In the genomic region with DNA sequence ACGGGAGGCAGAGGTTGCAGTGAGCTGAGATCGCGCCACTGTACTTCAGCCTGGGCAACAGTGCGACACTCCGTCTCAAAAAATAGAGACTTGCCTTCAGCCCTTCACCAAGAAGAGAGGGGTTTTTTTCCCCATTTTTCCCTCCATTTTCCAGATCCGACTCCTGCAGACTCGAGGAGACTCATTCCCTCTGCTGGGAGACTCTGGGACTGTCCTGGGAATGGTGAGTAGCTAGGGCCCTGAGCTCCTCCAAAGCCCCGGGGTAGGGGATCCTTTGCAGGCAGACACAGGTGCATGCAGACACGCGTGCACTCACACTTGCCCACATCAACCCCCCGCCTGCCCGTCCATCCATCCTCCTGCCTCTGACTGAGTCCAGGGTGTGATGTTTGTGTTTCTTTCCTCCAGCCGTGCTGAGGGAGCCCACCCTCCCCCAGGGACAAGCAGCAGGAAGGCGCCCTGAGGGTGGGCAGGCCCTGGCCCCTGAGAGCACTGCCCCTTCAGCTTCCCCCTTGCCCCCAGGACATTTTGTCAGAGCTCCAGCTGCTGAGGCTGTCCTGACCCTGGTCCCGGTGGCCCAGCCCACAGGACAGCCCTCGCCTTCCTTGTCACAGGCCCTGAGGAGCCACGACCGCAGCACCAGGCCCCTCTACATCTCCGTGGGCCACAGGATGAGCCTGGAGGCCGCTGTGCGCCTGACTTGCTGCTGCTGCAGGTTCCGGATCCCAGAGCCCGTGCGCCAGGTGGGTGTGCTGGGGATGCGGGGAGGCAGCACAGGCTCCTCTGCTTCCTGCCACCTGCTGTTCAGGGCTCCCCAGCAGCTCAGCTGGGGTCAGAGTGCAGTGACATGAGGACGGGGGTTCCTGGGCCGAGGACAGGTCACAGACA, we compare ENCODE assay signal across 24 cellular contexts. TPM values are rescaled to one million over a fixed set of nuclear protein-coding genes. Genes with fewer than 3 reads are reported as not detected.
A peak's percentile ranks its signal among the peaks of the same experiment; 100 is the strongest.
DNase-seq lines count a peak whose midpoint lies in the region; ATAC-seq, FAIRE-seq and TF ChIP-seq lines count a peak whose summit lies in the region.
"Had no signal": no experiment of that assay in that cellular context is flagged by ENCODE, and none has a peak within 500 bp of the region (broad histone marks: within the 10 kb centered on the region; RNA-seq: fewer than 3 reads in every experiment).

No MANE protein-coding gene starts in this region.

- H3K4me1 ChIP-seq in BLaER1 (peaks cover 60% of the 10 kb centered on the region), neural progenitor cell (peaks cover 13% of the 10 kb centered on the region)

- H3K27ac ChIP-seq in BLaER1 (peak overlapping the region; percentile 70; the same call in 1 of the 2 replicates), neural progenitor cell (no peak overlapping the region)
- H3K27ac ChIP-seq: cardiac muscle cell, thyroid gland had no signal

- FAIRE-seq in GM12892 (lab: Jason Lieb, UNC): no peak
- FAIRE-seq: islet of Langerhans, RCC 7860 had no signal

- peak; percentile 27 for DNase-seq in GM12892 (ENCODE audit: insufficient read length)
- no peak for DNase-seq in WTC11 (ENCODE audit: low spot score)
- DNase-seq in neural progenitor cell (ENCODE audit: low spot score): peak; percentile 37
- no peak for DNase-seq in stimulated activated CD4-positive, alpha-beta T cell treated with anti-CD3 and anti-CD28 coated beads, Interleukin-2, amount 100 ng/mL, for 48 hours
- DNase-seq: activated CD8-positive, alpha-beta T cell treated with anti-CD3 and anti-CD28 coated beads, Interleukin-2, amount 10 ng/mL, durations not matched to agents 7 days and 5 days; activated naive CD4-positive, alpha-beta T cell; activated T-cell treated with anti-CD3 and anti-CD28 coated beads, Interleukin-2, amount 50 U/mL, for 1 hour; COR-L47; dermis blood vessel endothelial cell; Karpas-422; mesenchymal stem cell; natural killer cell; NCI-H1930; NK-92 treated with Interleukin-12 subunit alpha and Interleukin-12 subunit beta, amount 100 ng/mL, for 24 hours; stimulated activated CD4-positive, alpha-beta T cell treated with anti-CD3 and anti-CD28 coated beads, Interleukin-1b, Interleukin-23, amount 100 ng/mL, for 48 hours; stimulated activated naive CD4-positive, alpha-beta T cell; T-helper 9 cell; thyroid gland had no signal

- H3K27ac Mint-ChIP-seq in WTC11 (no peak overlapping the region), neural progenitor cell (no peak overlapping the region)

- H3K4me3 ChIP-seq in BLaER1 (0 out of 2 replicates have a peak overlapping the region, but pooled peaks have one; percentile 34), neural progenitor cell (no peak overlapping the region)
- H3K4me3 ChIP-seq: cardiac muscle cell, thyroid gland had no signal

- H3K9me3 ChIP-seq in BLaER1 (no peaks in the 10 kb centered on the region), neural progenitor cell (ENCODE audit: low read depth) (no peaks in the 10 kb centered on the region)
- H3K9me3 ChIP-seq: thyroid gland had no signal

- H3F3A ChIP-seq in neural progenitor cell (ENCODE audit: low read depth): no peaks in the 10 kb centered on the region

- CTCF ChIA-PET in WTC11 (lab: Charles Lee): interaction anchor here (0.7 to 3.3 kb wide), 15 partner anchors 11 to 545 kb away, joined by 3 to 10 read pairs (median 4); a partner anchor contains a TSS

- TF ChIP-seq POLR2A in GM12892 (IDR thresholded peaks at IDR 0.05; ENCODE audit: low read depth, low read length): no peak

- H2AFZ ChIP-seq in neural progenitor cell (replicated peaks): no peak overlapping the region

- H3K27me3 ChIP-seq in BLaER1 (no peaks in the 10 kb centered on the region), neural progenitor cell (no peaks in the 10 kb centered on the region)
- H3K27me3 ChIP-seq: cardiac muscle cell, thyroid gland had no signal

- H3K36me3 Mint-ChIP-seq in WTC11 (no peaks in the 10 kb centered on the region), neural progenitor cell (no peaks in the 10 kb centered on the region)
- H3K36me3 Mint-ChIP-seq: natural killer cell had no signal

- ATAC-seq in WTC11 (peak; percentile 13; the same call in 1 of the 2 replicates), GM18870 (IDR thresholded peaks at IDR 0.05; ENCODE audit: unreplicated experiment) (no peak), HG03342 (IDR thresholded peaks at IDR 0.05; ENCODE audit: unreplicated experiment) (no peak)
- ATAC-seq: activated CD8-positive, alpha-beta T cell treated with anti-CD3 and anti-CD28 coated beads, Interleukin-2, amount 10 ng/mL, durations not matched to agents 7 days and 5 days had no signal

- no peaks in the 10 kb centered on the region for H3K9me3 Mint-ChIP-seq in WTC11
- H3K9me3 Mint-ChIP-seq in neural progenitor cell: no peaks in the 10 kb centered on the region
- H3K9me3 Mint-ChIP-seq: natural killer cell had no signal

- TF ChIP-seq CTCF in WTC11 (IDR thresholded peaks at IDR 0.05) (no peak), neural progenitor cell (IDR thresholded peaks at IDR 0.05) (no peak)

- H3K4me1 Mint-ChIP-seq in WTC11: 0 out of 2 replicates have a peak, but pooled peaks cover 3% of the 10 kb centered on the region
- H3K4me1 Mint-ChIP-seq in neural progenitor cell: peaks cover 4% of the 10 kb centered on the region

- H3K27me3 Mint-ChIP-seq in WTC11 (ENCODE audit: low read depth) (no peaks in the 10 kb centered on the region; the same call in 1 of the 2 replicates), neural progenitor cell (ENCODE audit: insufficient read depth, low read depth) (peaks cover 2% of the 10 kb centered on the region)

- POLR2A ChIA-PET in WTC11 (lab: Charles Lee): no interaction called here

- H3K36me3 ChIP-seq in BLaER1 (no peaks in the 10 kb centered on the region), neural progenitor cell (no peaks in the 10 kb centered on the region)
- H3K36me3 ChIP-seq: cardiac muscle cell, thyroid gland had no signal

- no peaks in the 10 kb centered on the region for H3K79me2 ChIP-seq in neural progenitor cell (ENCODE audit: low read depth)

- H3K4me2 ChIP-seq in BLaER1 (peak overlapping the region; percentile 86), neural progenitor cell (no peak overlapping the region)

- H4K20me1 ChIP-seq in BLaER1: peaks cover 19% of the 10 kb centered on the region
- peaks cover 4% of the 10 kb centered on the region for H4K20me1 ChIP-seq in neural progenitor cell (ENCODE audit: low read depth)

- H3K9ac ChIP-seq in BLaER1 (peak overlapping the region; percentile 37; the same call in 1 of the 2 replicates), neural progenitor cell (no peak overlapping the region)

- H3K4me3 Mint-ChIP-seq in WTC11: no peak overlapping the region
- no peak overlapping the region for H3K4me3 Mint-ChIP-seq in neural progenitor cell
- H3K4me3 Mint-ChIP-seq: activated CD8-positive, alpha-beta T cell treated with anti-CD3 and anti-CD28 coated beads, Interleukin-2, amount 10 ng/mL, durations not matched to agents 7 days and 5 days had no signal

TF ChIP-seq in WTC11, 78 proteins besides CTCF, POLR2A, EP300 and RAD21 (continues in another document):
- TF ChIP-seq ESRRA (CRISPR knock-in tag; IDR thresholded peaks at IDR 0.05; ENCODE audit: borderline replicate concordance): no peak
- TF ChIP-seq, protein P1, sequence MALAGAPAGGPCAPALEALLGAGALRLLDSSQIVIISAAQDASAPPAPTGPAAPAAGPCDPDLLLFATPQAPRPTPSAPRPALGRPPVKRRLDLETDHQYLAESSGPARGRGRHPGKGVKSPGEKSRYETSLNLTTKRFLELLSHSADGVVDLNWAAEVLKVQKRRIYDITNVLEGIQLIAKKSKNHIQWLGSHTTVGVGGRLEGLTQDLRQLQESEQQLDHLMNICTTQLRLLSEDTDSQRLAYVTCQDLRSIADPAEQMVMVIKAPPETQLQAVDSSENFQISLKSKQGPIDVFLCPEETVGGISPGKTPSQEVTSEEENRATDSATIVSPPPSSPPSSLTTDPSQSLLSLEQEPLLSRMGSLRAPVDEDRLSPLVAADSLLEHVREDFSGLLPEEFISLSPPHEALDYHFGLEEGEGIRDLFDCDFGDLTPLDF (CRISPR knock-in tag; IDR thresholded peaks at IDR 0.05): no peak
- no peak for TF ChIP-seq TEAD4 (CRISPR knock-in tag; IDR thresholded peaks at IDR 0.05)
- TF ChIP-seq, protein P2, sequence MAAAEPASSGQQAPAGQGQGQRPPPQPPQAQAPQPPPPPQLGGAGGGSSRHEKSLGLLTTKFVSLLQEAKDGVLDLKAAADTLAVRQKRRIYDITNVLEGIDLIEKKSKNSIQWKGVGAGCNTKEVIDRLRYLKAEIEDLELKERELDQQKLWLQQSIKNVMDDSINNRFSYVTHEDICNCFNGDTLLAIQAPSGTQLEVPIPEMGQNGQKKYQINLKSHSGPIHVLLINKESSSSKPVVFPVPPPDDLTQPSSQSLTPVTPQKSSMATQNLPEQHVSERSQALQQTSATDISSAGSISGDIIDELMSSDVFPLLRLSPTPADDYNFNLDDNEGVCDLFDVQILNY (CRISPR knock-in tag; IDR thresholded peaks at IDR 0.05): no peak
- TF ChIP-seq, protein P3, sequence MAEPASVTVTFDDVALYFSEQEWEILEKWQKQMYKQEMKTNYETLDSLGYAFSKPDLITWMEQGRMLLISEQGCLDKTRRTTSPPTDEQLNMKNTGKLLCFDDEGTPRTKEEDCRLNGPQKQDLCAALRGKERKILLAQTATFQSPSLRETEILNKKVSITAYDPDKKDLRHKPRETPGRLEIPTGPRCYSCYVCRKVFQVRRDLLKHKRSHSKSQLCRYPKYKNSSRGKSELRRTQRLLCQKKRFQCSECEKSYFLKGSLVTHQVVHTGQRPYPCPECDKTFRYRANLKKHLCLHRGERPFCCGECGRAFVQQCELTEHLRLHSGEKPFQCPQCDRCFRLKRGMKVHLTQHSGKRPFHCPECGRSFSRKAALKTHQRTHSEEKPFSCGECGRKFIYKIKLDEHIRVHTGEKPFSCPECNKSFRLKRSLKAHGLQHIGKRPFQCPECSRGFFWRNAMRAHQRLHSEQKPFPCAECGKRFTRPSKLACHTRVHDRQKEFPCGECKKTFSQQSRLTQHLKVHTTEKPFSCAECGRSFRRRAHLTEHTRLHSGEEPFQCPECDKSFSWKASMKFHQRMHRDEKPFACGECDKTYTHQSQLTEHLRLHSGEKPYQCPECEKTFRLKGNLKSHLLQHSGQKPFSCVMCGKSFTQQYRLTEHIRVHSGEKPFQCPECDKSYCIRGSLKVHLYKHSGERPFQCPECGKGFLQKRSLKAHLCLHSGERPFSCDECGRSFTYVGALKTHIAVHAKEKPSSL (CRISPR knock-in tag; conservative IDR thresholded peaks at IDR 0.05): no peak

RNA-seq across cellular contexts. Expression of a gene that starts 10.2 kb away (rescaled TPM):
- 6.7 TPM for polyA plus RNA-seq in GM12892 (2012; ENCODE audit: missing spikeins)
- total RNA-seq in WTC11 (2021) (18.1 to 25.2 TPM (median 20.6 TPM) in 3 replicates), neural progenitor cell (ENCODE audit: low replicate concordance) (9.7 and 13.8 TPM in 2 replicates)

RNA-seq across cellular contexts. Expression of a gene that starts 51.3 kb away (rescaled TPM):
- polyA plus RNA-seq in GM12892 (2012; ENCODE audit: missing spikeins): 0.19 TPM
- total RNA-seq in WTC11 (2021): 9.7 to 15.1 TPM (median 10.8 TPM) in 3 replicates
- 2.6 and 3.8 TPM in 2 replicates for total RNA-seq in neural progenitor cell (ENCODE audit: low replicate concordance)
- total RNA-seq: cardiac muscle cell had no signal
- polyA plus RNA-seq: cardiac muscle cell had no signal

Comparison
In these comparisons a context has a peak if more than half of its experiments do, and no peak if none do; other contexts are left out.
1. DNase-seq: peak in GM12892 (single experiment) and neural progenitor cell (single experiment); none in WTC11 (single experiment) and stimulated activated CD4-positive, alpha-beta T cell treated with anti-CD3 and anti-CD28 coated beads, Interleukin-2, amount 100 ng/mL, for 48 hours (0 of 2).